In the genomic region with DNA sequence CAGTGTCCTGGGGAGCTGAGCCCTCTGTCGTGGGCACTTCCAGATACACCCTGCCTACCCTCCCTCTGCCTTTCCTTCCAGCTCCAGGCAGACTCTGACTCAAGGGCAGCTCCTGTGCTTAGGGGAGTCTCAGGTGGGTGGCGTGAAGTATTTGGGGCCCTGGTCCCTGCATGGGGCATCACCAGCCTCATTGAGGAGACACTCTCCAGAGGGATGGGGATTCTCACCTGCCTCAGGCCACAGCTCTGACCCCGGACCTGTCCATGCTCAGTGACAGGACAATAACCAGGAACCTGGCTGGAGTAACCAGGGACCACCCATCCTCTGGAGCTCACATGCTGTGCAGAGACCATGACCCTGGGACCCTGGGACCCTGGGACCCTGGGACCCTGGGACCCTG, we compare ENCODE assay signal across 36 cellular contexts. TPM values are rescaled to one million over a fixed set of nuclear protein-coding genes. Genes with fewer than 3 reads are reported as not detected.
"Had no signal": no experiment of that assay in that cellular context is flagged by ENCODE, and none has a peak within 500 bp of the region (broad histone marks: within the 10 kb centered on the region; RNA-seq: fewer than 3 reads in every experiment).

No MANE protein-coding gene starts in this region.

- H3K4me1 ChIP-seq: ascending aorta, foreskin keratinocyte, heart left ventricle, thyroid gland, upper lobe of left lung had no signal

- H3K27ac Mint-ChIP-seq: activated naive CD8-positive, alpha-beta T cell treated with anti-CD3 and anti-CD28 coated beads for 36 hours; effector memory CD8-positive, alpha-beta T cell; immature natural killer cell; mesothelial cell of epicardium; nephron progenitor cell; progenitor cell of endocrine pancreas; T-helper 2 cell treated with Interferon-gamma antibody and Interleukin-4, amounts not matched to agents 5 μg/mL and 100 μg/mL, for 36 hours had no signal

- H3K4me1 Mint-ChIP-seq: activated naive CD8-positive, alpha-beta T cell treated with anti-CD3 and anti-CD28 coated beads for 36 hours; immature natural killer cell had no signal

- H3K27me3 ChIP-seq: adrenal gland, ascending aorta, foreskin keratinocyte, heart left ventricle, ovary, stomach, thyroid gland, upper lobe of left lung had no signal

- H3K36me3 Mint-ChIP-seq: activated naive CD8-positive, alpha-beta T cell treated with anti-CD3 and anti-CD28 coated beads for 36 hours; brain; immature natural killer cell; mesothelial cell of epicardium; naive B cell; stimulated activated memory B cell treated with anti-CD40 and anti-IgM and Interleukin-4, amounts not matched to agents 10 μg/mL and 1 μg/mL and 100 μg/mL, for 72 hours had no signal

- H3K36me3 ChIP-seq: adrenal gland, ascending aorta, heart left ventricle, ovary, stomach, thyroid gland, upper lobe of left lung had no signal

- H3K9me3 Mint-ChIP-seq: activated naive CD8-positive, alpha-beta T cell treated with anti-CD3 and anti-CD28 coated beads for 36 hours; effector memory CD8-positive, alpha-beta T cell; immature natural killer cell; mesothelial cell of epicardium; naive B cell; nephron progenitor cell; stimulated activated memory B cell treated with anti-CD40 and anti-IgM and Interleukin-4, amounts not matched to agents 10 μg/mL and 1 μg/mL and 100 μg/mL, for 72 hours; T-helper 2 cell treated with Interferon-gamma antibody and Interleukin-4, amounts not matched to agents 5 μg/mL and 100 μg/mL, for 36 hours had no signal

- DNase-seq: activated CD4-positive, alpha-beta T cell treated with anti-CD3 and anti-CD28 coated beads for 4 hours; activated CD4-positive, alpha-beta T cell treated with anti-CD3 and anti-CD28 coated beads, Interleukin-2, amount 50 U/mL, for 4 hours; activated naive CD4-positive, alpha-beta T cell; activated T-cell treated with anti-CD3 and anti-CD28 coated beads for 4 hours; caudate nucleus; cortex of kidney; effector memory CD8-positive, alpha-beta T cell; foreskin keratinocyte; heart left ventricle; hypothalamus; kidney; mammary epithelial cell; stimulated activated CD4-positive, alpha-beta T cell treated with anti-CD3 and anti-CD28 coated beads, Interleukin-1b, Interleukin-23, amount 100 ng/mL, for 48 hours; stimulated activated CD4-positive, alpha-beta T cell treated with anti-CD3 and anti-CD28 coated beads, Interleukin-4, amount 100 ng/mL, for 4 hours; stomach; T-helper 1 cell had no signal

- H3K9me3 ChIP-seq: adrenal gland, ascending aorta, heart left ventricle, ovary, stomach, thyroid gland, upper lobe of left lung had no signal

- H3K4me3 Mint-ChIP-seq: activated naive CD8-positive, alpha-beta T cell treated with anti-CD3 and anti-CD28 coated beads for 36 hours; brain; effector memory CD8-positive, alpha-beta T cell; immature natural killer cell; mesothelial cell of epicardium; nephron progenitor cell; T-helper 2 cell treated with Interferon-gamma antibody and Interleukin-4, amounts not matched to agents 5 μg/mL and 100 μg/mL, for 36 hours had no signal

- H3K4me3 ChIP-seq: adrenal gland, ascending aorta, heart left ventricle, ovary, stomach, thyroid gland, upper lobe of left lung had no signal

- H3K27me3 Mint-ChIP-seq: activated naive CD8-positive, alpha-beta T cell treated with anti-CD3 and anti-CD28 coated beads for 36 hours; naive B cell; stimulated activated memory B cell treated with anti-CD40 and anti-IgM and Interleukin-4, amounts not matched to agents 10 μg/mL and 1 μg/mL and 100 μg/mL, for 72 hours had no signal

- H3K27ac ChIP-seq: adrenal gland, ascending aorta, foreskin keratinocyte, heart left ventricle, ovary, stomach, thyroid gland, upper lobe of left lung, VCaP had no signal

RNA-seq across cellular contexts. Expression of gene GGTLC2, which starts 41.2 kb away (rescaled TPM):
- total RNA-seq: activated naive CD8-positive, alpha-beta T cell treated with anti-CD3 and anti-CD28 coated beads for 36 hours; adrenal gland; ascending aorta; endothelial cell of umbilical vein; esophagus mucosa; foreskin keratinocyte; heart left ventricle; liver; mammary epithelial cell; mesothelial cell of epicardium; ovary; progenitor cell of endocrine pancreas; sciatic nerve; stomach had no signal
- polyA plus RNA-seq: adrenal gland, endothelial cell of umbilical vein, foreskin keratinocyte, heart left ventricle, immature natural killer cell, liver, mammary epithelial cell, ovary, small intestine, stomach had no signal
